Comparison of ENCODE assay signal across 24 cellular contexts in the genomic region with DNA sequence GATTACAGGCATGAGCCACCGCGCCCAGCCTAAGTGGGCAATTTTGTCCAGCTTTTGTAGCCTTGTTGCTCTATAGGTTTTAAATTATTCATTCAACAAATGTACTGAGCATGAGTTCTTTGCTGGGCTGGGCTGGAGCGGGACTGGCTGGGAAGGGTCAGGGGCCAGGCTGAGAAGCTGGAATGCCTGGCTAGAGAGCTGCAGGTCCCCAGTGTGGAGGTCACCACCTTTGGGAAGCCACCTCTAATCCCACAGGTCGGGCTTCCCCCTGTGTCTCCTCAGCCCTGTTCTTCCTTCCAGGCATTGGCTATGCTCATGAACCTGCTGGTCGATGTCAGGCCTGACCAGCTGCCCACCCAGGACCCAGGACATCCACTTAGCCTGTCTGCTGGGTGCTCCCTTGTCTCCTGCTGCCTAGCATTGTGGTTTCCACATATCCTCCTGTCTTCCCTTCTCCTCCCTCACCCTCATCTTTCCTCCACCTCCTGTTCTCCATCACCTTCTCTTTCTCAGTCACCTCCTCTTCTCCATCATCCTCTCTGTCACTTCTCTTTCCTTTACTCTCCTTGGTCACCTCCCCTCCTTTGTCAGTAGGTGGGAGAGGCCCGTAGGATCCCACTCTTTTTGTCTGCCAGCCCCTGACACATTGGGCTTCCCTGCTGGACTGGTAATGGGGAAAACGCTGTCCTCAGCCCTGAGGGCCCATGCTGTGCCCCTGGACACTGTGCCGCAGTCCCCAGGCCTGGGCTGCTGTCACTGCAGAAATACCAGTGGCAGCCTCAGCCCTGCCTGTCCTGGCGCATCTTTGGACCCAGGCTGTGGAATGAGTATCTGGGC. TPM values are rescaled to one million over a fixed set of nuclear protein-coding genes. Genes with fewer than 3 reads are reported as not detected.
DNase-seq lines count a peak whose midpoint lies in the region; ATAC-seq, FAIRE-seq and TF ChIP-seq lines count a peak whose summit lies in the region.
"Had no signal": no experiment of that assay in that cellular context is flagged by ENCODE, and none has a peak within 500 bp of the region (broad histone marks: within the 10 kb centered on the region; RNA-seq: fewer than 3 reads in every experiment).

No MANE protein-coding gene starts in this region.

- in situ Hi-C loops in K562 (cut with MboI) = no loop called here
- in situ Hi-C loops in HepG2 (cut with HindIII; ENCODE audit: extremely low pct_ligation_motif_present, low pct_unique_long_range_greater_than_20kb) = no loop called here

- H3K9me3 Mint-ChIP-seq in progenitor cell of endocrine pancreas (ENCODE audit: low read depth) = no peaks in the 10 kb centered on the region
- H3K9me3 Mint-ChIP-seq: CD8-positive, alpha-beta memory T cell; GM23338 had no signal

- ATAC-seq in K562 = no peak
- ATAC-seq in HepG2 = peak; percentile 71
- ATAC-seq: GM23338, Panc1 had no signal

- BruUV-seq in K562 (replicated peaks; lab: Mats Ljungman, UMichigan) (no TSS peak), HepG2 (replicated peaks; lab: Mats Ljungman, UMichigan) (no TSS peak)

- CTCF ChIA-PET in K562 (lab: Yijun Ruan, JAX; ENCODE audit: low intra/inter-chr PET ratio) = no interaction called here
- CTCF ChIA-PET in HepG2 (lab: Yijun Ruan, JAX; ENCODE audit: low intra/inter-chr PET ratio, low total read pairs) = no interaction called here

- peaks cover 9% of the 10 kb centered on the region for H3K36me3 Mint-ChIP-seq in progenitor cell of endocrine pancreas (ENCODE audit: insufficient read depth)
- H3K36me3 Mint-ChIP-seq: CD8-positive, alpha-beta memory T cell had no signal

- TF ChIP-seq CTCF in K562 (IDR thresholded peaks at IDR 0.05 in 2 of 3, conservative IDR thresholded peaks at IDR 0.05 in 1 of 3; ENCODE audit: insufficient read depth in 2 of 3, low read depth in 1 of 3, low read length in 3 of 3) (no peak), HepG2 (CRISPR knock-in tag; IDR thresholded peaks at IDR 0.05) (no peak), vagina (IDR thresholded peaks at IDR 0.05) (no peak), progenitor cell of endocrine pancreas (IDR thresholded peaks at IDR 0.05; ENCODE audit: unreplicated experiment) (no peak)

- H3K4me2 ChIP-seq in K562 (ENCODE audit: insufficient read depth, low read length) = no peak overlapping the region
- peak overlapping the region; percentile 37 for H3K4me2 ChIP-seq in HepG2 (ENCODE audit: low read depth, low read length)
- H3K4me2 ChIP-seq: GM23338 had no signal

- H3K9me1 ChIP-seq in K562 (ENCODE audit: control insufficient read depth, insufficient read depth, low read length) = peaks cover 3% of the 10 kb centered on the region

- H4K20me1 ChIP-seq in K562 (replicated peaks; ENCODE audit: control insufficient read depth, insufficient read depth, low read length) = peaks cover 13% of the 10 kb centered on the region; the same call in 1 of the 2 replicates
- H4K20me1 ChIP-seq in HepG2 (ENCODE audit: insufficient read depth, low read length) = no peaks in the 10 kb centered on the region

- H3K9me3 ChIP-seq in K562 (replicated peaks; ENCODE audit: control insufficient read depth, insufficient read depth, low read depth, low read length) = no peaks in the 10 kb centered on the region
- no peaks in the 10 kb centered on the region for H3K9me3 ChIP-seq in HepG2 (ENCODE audit: low read length)
- no peaks in the 10 kb centered on the region for H3K9me3 ChIP-seq in vagina
- H3K9me3 ChIP-seq: SJCRH30 had no signal

- DNase-seq in activated CD8-positive, alpha-beta memory T cell treated with anti-CD3 and anti-CD28 coated beads for 24 hours = peak; percentile 24
- DNase-seq in activated CD8-positive, alpha-beta memory T cell treated with anti-CD3 and anti-CD28 coated beads, Interleukin-2, amount 50 U/mL, for 4 hours = no peak
- no peak for DNase-seq in K562 (ENCODE audit: extremely low read depth in 1 of 4, low spot score in 3 of 4)
- peak; percentile 48 for DNase-seq in HepG2 (ENCODE audit: low spot score)
- DNase-seq in vagina (ENCODE audit: extremely low spot score in 2 of 2) = peak; percentile 62 to 72
- no peak for DNase-seq in NCI-H82 (lab: John Stamatoyannopoulos, UW)
- no peak for DNase-seq in progenitor cell of endocrine pancreas (ENCODE audit: low spot score, unreplicated experiment)
- no peak for DNase-seq in activated effector memory CD4-positive, alpha-beta T cell treated with Interleukin-2 at 50 U/mL for 16 hours
- DNase-seq: 8988T; AML-193; CD8-positive, alpha-beta memory T cell; GDM1; NCI-H1105; NCI-H146; NCI-H2029 treated with DMSO at 0.1 percent for 48 hours; NCI-H226; NCI-H510A treated with DMSO at 0.1 percent for 48 hours; NCI-H748 treated with DMSO at 0.1 percent for 48 hours; NK-92 treated with Interleukin-12 subunit alpha and Interleukin-12 subunit beta, amount 100 ng/mL, for 24 hours; SJCRH30 had no signal

- no peak for TF ChIP-seq EP300 in K562 (IDR thresholded peaks at IDR 0.05; ENCODE audit: low read length)
- no peak for TF ChIP-seq EP300 in HepG2 (IDR thresholded peaks at IDR 0.05; ENCODE audit: low read depth in 2 of 2, low read length in 2 of 2)
- no peak for TF ChIP-seq EP300 in HepG2 (CRISPR knock-in tag; IDR thresholded peaks at IDR 0.05; ENCODE audit: borderline replicate concordance)

- H3K27ac Mint-ChIP-seq in progenitor cell of endocrine pancreas = no peak overlapping the region
- H3K27ac Mint-ChIP-seq: GM23338 had no signal

- H3K4me3 Mint-ChIP-seq in progenitor cell of endocrine pancreas (ENCODE audit: low read depth) = no peak overlapping the region
- H3K4me3 Mint-ChIP-seq: CD8-positive, alpha-beta memory T cell; GM23338 had no signal

- H3K36me3 ChIP-seq in K562 (ENCODE audit: control insufficient read depth, insufficient read depth, low read length) = no peaks in the 10 kb centered on the region
- H3K36me3 ChIP-seq in HepG2 (replicated peaks in 1 of 2; ENCODE audit: control insufficient read depth in 1 of 2, insufficient read depth in 2 of 2, low read length in 2 of 2) = peaks cover 0 to 6% of the 10 kb centered on the region in 2 experiments; a peak in 1 of 5 replicates
- no peaks in the 10 kb centered on the region for H3K36me3 ChIP-seq in vagina
- H3K36me3 ChIP-seq: SJCRH30 had no signal

- no peak for TF ChIP-seq POLR2A in K562 (conservative IDR thresholded peaks at IDR 0.05)
- TF ChIP-seq POLR2A in HepG2 (IDR thresholded peaks at IDR 0.05; ENCODE audit: insufficient read depth in 1 of 2, low read depth in 2 of 2, low read length in 2 of 2) = no peak
- TF ChIP-seq POLR2A in vagina (IDR thresholded peaks at IDR 0.05) = no peak

- H3K27ac ChIP-seq in K562 (ENCODE audit: extremely low read depth, low read depth, low read length) (no peak overlapping the region), HepG2 (ENCODE audit: extremely low read length, insufficient read depth, low read length) (peak overlapping the region; percentile 62), vagina (no peak overlapping the region)
- H3K27ac ChIP-seq: C4-2B, SJCRH30 had no signal

- H3K4me1 Mint-ChIP-seq in progenitor cell of endocrine pancreas (ENCODE audit: low read depth) = peaks cover 3% of the 10 kb centered on the region
- H3K4me1 Mint-ChIP-seq: CD8-positive, alpha-beta memory T cell had no signal

- H3K27me3 Mint-ChIP-seq in progenitor cell of endocrine pancreas = no peaks in the 10 kb centered on the region
- H3K27me3 Mint-ChIP-seq: CD8-positive, alpha-beta memory T cell had no signal

- FAIRE-seq in K562 (lab: Jason Lieb, UNC) (no peak), HepG2 (lab: Jason Lieb, UNC) (no peak)
- FAIRE-seq: GM18507 had no signal

- intact Hi-C loops in K562 (cut with micrococcal nuclease) = no loop called here
- intact Hi-C loops in HepG2 (cut with micrococcal nuclease; ENCODE audit: unreplicated experiment) = no loop called here
- intact Hi-C loops in vagina (cut with DNase I) = no loop called here

- H3K4me1 ChIP-seq in K562 (replicated peaks in 1 of 2; ENCODE audit: control insufficient read depth in 2 of 2, insufficient read depth in 2 of 2, low read length in 2 of 2) = peaks cover 0 to 13% of the 10 kb centered on the region in 2 experiments; a peak in 2 of 5 replicates
- H3K4me1 ChIP-seq in HepG2 (ENCODE audit: insufficient read depth, low read length) = peaks cover 88% of the 10 kb centered on the region
- H3K4me1 ChIP-seq in vagina = no peaks in the 10 kb centered on the region
- H3K4me1 ChIP-seq: SJCRH30 had no signal

- POLR2A ChIA-PET in K562 (lab: Yijun Ruan, JAX) = no interaction called here
- POLR2A ChIA-PET in HepG2 (lab: Yijun Ruan, JAX) = no interaction called here

- H3K27me3 ChIP-seq in K562 (ENCODE audit: control insufficient read depth in 2 of 2, insufficient read depth in 2 of 2, low read length in 2 of 2) = peaks cover 16 to 55% of the 10 kb centered on the region in 2 experiments; a peak in 4 of 5 replicates
- H3K27me3 ChIP-seq in HepG2 (ENCODE audit: control insufficient read depth in 1 of 2, insufficient read depth in 2 of 2, low read length in 2 of 2) = no peaks in the 10 kb centered on the region
- no peaks in the 10 kb centered on the region for H3K27me3 ChIP-seq in vagina

- 7% methylated on average over 9 of the region's 9 CpGs for WGBS in K562 (ENCODE audit: insufficient coverage, low coverage, missing lambda C conversion rate)
- whole genome bisulfite sequencing in HepG2 (ENCODE audit: low lambda C conversion rate) = 39% methylated on average over 8 of the region's 9 CpGs

- H3K4me3 ChIP-seq in K562 = no peak overlapping the region
- no peak overlapping the region for H3K4me3 ChIP-seq in HepG2 (replicated peaks in 1 of 3; ENCODE audit: insufficient read depth in 1 of 3, low read depth in 2 of 3, low read length in 3 of 3)
- H3K4me3 ChIP-seq in vagina = no peak overlapping the region
- H3K4me3 ChIP-seq: GM23338, SJCRH30 had no signal

- H3K9ac ChIP-seq in K562 (ENCODE audit: insufficient read depth in 1 of 2, low read depth in 2 of 2, low read length in 2 of 2) (peak overlapping the region in 1 of 2 experiments; percentile 54; a peak in 2 of 4 replicates), HepG2 (ENCODE audit: insufficient read depth, low read depth, low read length) (no peak overlapping the region)

- TF ChIP-seq RAD21 in K562 (CRISPR knock-in tag; conservative IDR thresholded peaks at IDR 0.05 in 1 of 2, IDR thresholded peaks at IDR 0.05 in 1 of 2) (no peak), HepG2 (CRISPR knock-in tag; IDR thresholded peaks at IDR 0.05) (no peak)

- H3K79me2 ChIP-seq in K562 (ENCODE audit: control insufficient read depth, insufficient read depth, low read length) (no peaks in the 10 kb centered on the region), HepG2 (ENCODE audit: insufficient read depth, low read length) (no peaks in the 10 kb centered on the region)

- H2AFZ ChIP-seq in K562 (ENCODE audit: low read depth, low read length) = no peak overlapping the region
- no peak overlapping the region for H2AFZ ChIP-seq in HepG2 (ENCODE audit: low read length)
- H2AFZ ChIP-seq: GM23338 had no signal

RNA-seq across cellular contexts. Expression of gene SERINC2, which starts 23.8 kb away (rescaled TPM):
- total RNA-seq in K562 (2011; cell fraction: chromatin; rRNA removed; ENCODE audit: low replicate concordance) = 1.7 and 5.6 TPM in 2 replicates
- total RNA-seq in K562 (2011; cell fraction: nucleolus; rRNA removed) = 5.8 and 6.4 TPM in 2 replicates
- 5.9 and 7.2 TPM in 2 replicates for total RNA-seq in K562 (2011; cell fraction: nucleoplasm; rRNA removed)
- total RNA-seq in K562 (2014; rRNA removed) = 0.45 TPM in 1 of 2 replicates, not detected in the other
- 0.10 and 0.15 TPM in 2 replicates for total RNA-seq in K562 (2014; rRNA removed; fragmentation: Illumina TruSeq; extraction: Trizol)
- 0.22 and 0.23 TPM in 2 replicates for total RNA-seq in K562 (2015; rRNA removed; fragmentation: Illumina TruSeq; extraction: Trizol)
- 1.2 and 1.5 TPM in 2 replicates for total RNA-seq in K562 (2021)
- polyA plus RNA-seq in K562 (2011; rRNA removed) = 0.88 and 1.0 TPM in 2 replicates
- polyA plus RNA-seq in K562 (2011; cell fraction: cytosol; rRNA removed) = 1.7 and 4.1 TPM in 2 replicates
- polyA plus RNA-seq in K562 (2011; cell fraction: nucleus; rRNA removed) = 1.5 and 2.4 TPM in 2 replicates
- 0.76 and 3.3 TPM in 2 replicates for polyA plus RNA-seq in K562 (2012)
- polyA plus RNA-seq in K562 (2014; fragmentation: Illumina TruSeq; extraction: Trizol) = 0.70 and 1.2 TPM in 2 replicates
- polyA plus RNA-seq in K562 (2014; fragmentation: Nextera tagmentation; extraction: Ambion mirVana) = under 1 TPM in 1 of 2 experiments, not detected in 1; 0.07 TPM
- 1.0 and 1.8 TPM in 2 replicates for polyA plus RNA-seq in K562 (2014; rRNA removed)
- polyA minus RNA-seq in K562 (2011; rRNA and poly(A)+ RNA removed) = 0.21 and 0.63 TPM in 2 replicates
- 0.73 and 0.95 TPM in 2 replicates for polyA minus RNA-seq in K562 (2011; cell fraction: cytosol; rRNA and poly(A)+ RNA removed)
- polyA minus RNA-seq in K562 (2011; cell fraction: nucleus; rRNA and poly(A)+ RNA removed) = 0.54 and 0.89 TPM in 2 replicates
- 3.0 and 4.8 TPM in 2 replicates for total RNA-seq in HepG2 (2016; rRNA removed; fragmentation: Illumina TruSeq; extraction: Trizol)
- 9.1 and 12.6 TPM in 2 replicates for total RNA-seq in HepG2 (2016; cell fraction: cytosol; rRNA removed; fragmentation: Illumina TruSeq; extraction: Trizol; ENCODE audit: low read depth)
- total RNA-seq in HepG2 (2016; cell fraction: insoluble cytoplasmic fraction; rRNA removed; fragmentation: Illumina TruSeq; extraction: Trizol) = 2.2 and 4.5 TPM in 2 replicates
- total RNA-seq in HepG2 (2016; cell fraction: membrane; rRNA removed; fragmentation: Illumina TruSeq; extraction: Trizol) = 12.8 and 17.7 TPM in 2 replicates
- 4.1 and 4.4 TPM in 2 replicates for total RNA-seq in HepG2 (2016; cell fraction: nucleus; rRNA removed; fragmentation: Illumina TruSeq; extraction: Trizol)
- polyA plus RNA-seq in HepG2 (2011; rRNA removed) = 126 and 165 TPM in 2 replicates
- 143 and 167 TPM in 2 replicates for polyA plus RNA-seq in HepG2 (2011; cell fraction: cytosol; rRNA removed)
- polyA plus RNA-seq in HepG2 (2011; cell fraction: nucleus; rRNA removed) = 209 and 229 TPM in 2 replicates
- polyA plus RNA-seq in HepG2 (2012) = 90.5 and 102 TPM in 2 replicates
- polyA plus RNA-seq in HepG2 (2016; cell fraction: cytosol; fragmentation: Illumina TruSeq; extraction: Trizol; ENCODE audit: low read depth) = 28.9 and 29.6 TPM in 2 replicates
- 6.0 and 7.0 TPM in 2 replicates for polyA plus RNA-seq in HepG2 (2016; cell fraction: insoluble cytoplasmic fraction; fragmentation: Illumina TruSeq; extraction: Trizol; ENCODE audit: low read depth)
- 31.1 and 34.7 TPM in 2 replicates for polyA plus RNA-seq in HepG2 (2016; cell fraction: membrane; fragmentation: Illumina TruSeq; extraction: Trizol; ENCODE audit: low read depth)
- polyA plus RNA-seq in HepG2 (2016; cell fraction: nucleus; fragmentation: Illumina TruSeq; extraction: Trizol; ENCODE audit: insufficient read depth, low read depth) = 13.8 and 14.5 TPM in 2 replicates
- polyA minus RNA-seq in HepG2 (2011; rRNA and poly(A)+ RNA removed; ENCODE audit: low replicate concordance) = 18.6 and 182 TPM in 2 replicates
- polyA minus RNA-seq in HepG2 (2011; cell fraction: cytosol; rRNA and poly(A)+ RNA removed) = 50.9 and 52.1 TPM in 2 replicates
- 32.4 and 36.7 TPM in 2 replicates for polyA minus RNA-seq in HepG2 (2011; cell fraction: nucleus; rRNA and poly(A)+ RNA removed)
- total RNA-seq in vagina = 17.4 TPM
- total RNA-seq in progenitor cell of endocrine pancreas = 58.8 and 65.7 TPM in 2 replicates
- polyA plus RNA-seq: CD8-positive, alpha-beta memory T cell had no signal

Comparison
In these comparisons a context has a peak if more than half of its experiments do, and no peak if none do; other contexts are left out.
1. DNase-seq: peak in activated CD8-positive, alpha-beta memory T cell treated with anti-CD3 and anti-CD28 coated beads for 24 hours (single experiment), HepG2 (single experiment) and vagina (2 of 2); none in activated CD8-positive, alpha-beta memory T cell treated with anti-CD3 and anti-CD28 coated beads, Interleukin-2, amount 50 U/mL, for 4 hours (single experiment), K562 (0 of 4), NCI-H82 (single experiment), progenitor cell of endocrine pancreas (single experiment) and activated effector memory CD4-positive, alpha-beta T cell treated with Interleukin-2 at 50 U/mL for 16 hours (single experiment).